In the genomic region with DNA sequence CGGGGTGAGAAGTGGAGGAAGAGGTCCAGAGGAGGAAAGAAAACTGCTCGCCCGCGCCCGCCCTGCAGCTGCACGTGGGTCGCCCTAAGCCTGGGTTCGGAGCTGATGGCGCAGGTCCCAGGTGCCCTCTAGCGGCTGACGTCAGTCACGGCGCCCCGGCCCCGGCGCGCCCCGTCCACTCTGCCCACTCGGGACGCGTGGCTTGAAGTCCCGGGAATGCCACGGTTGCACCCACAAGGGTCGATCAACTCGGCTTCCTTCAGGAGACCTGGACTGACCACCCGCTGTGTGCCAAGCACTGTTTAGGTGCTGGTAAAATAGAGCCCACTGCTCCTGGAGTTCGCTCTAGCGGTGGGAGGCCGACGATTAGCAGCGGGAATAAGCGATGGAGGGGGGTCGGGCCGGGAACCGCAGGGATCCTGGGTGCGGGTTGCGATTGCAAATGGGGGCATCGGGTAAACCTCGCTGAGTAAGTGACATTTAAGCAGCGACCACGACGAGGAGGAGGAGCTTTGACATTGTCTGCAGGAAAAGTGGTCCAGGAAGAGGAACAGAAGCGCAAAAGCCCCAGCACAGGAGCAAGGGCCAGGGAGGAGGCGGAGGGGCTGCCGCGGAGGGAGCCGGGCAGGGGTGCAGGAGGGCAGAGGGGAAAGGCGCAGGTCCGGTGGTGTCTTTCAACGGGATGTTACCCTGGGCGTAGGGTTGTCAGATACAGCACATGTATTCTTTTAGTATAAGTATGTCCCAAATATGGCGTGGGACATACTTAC, we compare ENCODE assay signal across 8 cellular contexts. TPM values are rescaled to one million over a fixed set of nuclear protein-coding genes. Genes with fewer than 3 reads are reported as not detected.
DNase-seq lines count a peak whose midpoint lies in the region; ATAC-seq and TF ChIP-seq lines count a peak whose summit lies in the region.

No MANE protein-coding gene starts in this region.

- H3K4me3 ChIP-seq in HUES48 (ENCODE audit: low read depth, low read length) (peak overlapping the region; percentile 73), fibroblast of mammary gland (ENCODE audit: control insufficient read depth, low read depth, low read length) (peak overlapping the region; percentile 60)

- H3K27ac ChIP-seq in HUES48 (ENCODE audit: low read depth, low read length) = no peak overlapping the region

- DNase-seq in COR-L47 (lab: John Stamatoyannopoulos, UW) = peak; percentile 83
- peak; percentile 80 for DNase-seq in OCI-M1 (lab: John Stamatoyannopoulos, UW)
- peak; percentile 86 to 88 for DNase-seq in activated T-cell treated with anti-CD3 and anti-CD28 coated beads, Interleukin-2, amount 50 U/mL, for 72 hours
- DNase-seq in fibroblast of mammary gland (ENCODE audit: low read depth) = peak; percentile 84
- peak; percentile 64 to 88 (median 76) for DNase-seq in naive thymus-derived CD8-positive, alpha-beta T cell

- no peak overlapping the region for H3K9ac ChIP-seq in HUES48 (ENCODE audit: low read depth, low read length)

- no peaks in the 10 kb centered on the region for H3K9me3 Mint-ChIP-seq in activated T-cell treated with anti-CD3 and anti-CD28 coated beads, Interleukin-2, amount 50 U/mL, for 72 hours
- peaks cover 0 to 3% (median 0%) of the 10 kb centered on the region in 9 donors for H3K9me3 Mint-ChIP-seq in naive thymus-derived CD8-positive, alpha-beta T cell
- no peaks in the 10 kb centered on the region for H3K9me3 Mint-ChIP-seq in stimulated activated memory B cell treated with anti-CD40 and anti-IgM and Interleukin-4, amounts not matched to agents 10 μg/mL and 1 μg/mL and 100 μg/mL, for 72 hours

- H3K27me3 ChIP-seq in HUES48 (ENCODE audit: control insufficient read depth, insufficient read depth, low read length) = peaks cover 22% of the 10 kb centered on the region

- peaks cover 0 to 2% of the 10 kb centered on the region in 2 donors for H3K36me3 Mint-ChIP-seq in activated T-cell treated with anti-CD3 and anti-CD28 coated beads, Interleukin-2, amount 50 U/mL, for 72 hours (ENCODE audit: insufficient read depth in 2 of 2)
- H3K36me3 Mint-ChIP-seq in naive thymus-derived CD8-positive, alpha-beta T cell = no peaks in the 10 kb centered on the region
- H3K36me3 Mint-ChIP-seq in stimulated activated memory B cell treated with anti-CD40 and anti-IgM and Interleukin-4, amounts not matched to agents 10 μg/mL and 1 μg/mL and 100 μg/mL, for 72 hours = no peaks in the 10 kb centered on the region

- POLR2A ChIA-PET in naive thymus-derived CD8-positive, alpha-beta T cell (lab: Charles Lee) = interaction anchor here (0.6 to 2.3 kb wide), 7 partner anchors 9 to 608 kb away, joined by 3 to 17 read pairs (median 4); a partner anchor contains a TSS

- H3K4me1 ChIP-seq in HUES48 (ENCODE audit: control insufficient read depth, insufficient read depth, low read length) = peaks cover 11% of the 10 kb centered on the region

- ATAC-seq in GM19468 (IDR thresholded peaks at IDR 0.05; ENCODE audit: extremely low read depth, unreplicated experiment) = peak; percentile 44
- peak; percentile 69 to 72 for ATAC-seq in activated T-cell treated with anti-CD3 and anti-CD28 coated beads, Interleukin-2, amount 50 U/mL, for 72 hours (replicated peaks in 1 of 2)
- ATAC-seq in naive thymus-derived CD8-positive, alpha-beta T cell = peak; percentile 73 to 74
- peak; percentile 83 for ATAC-seq in stimulated activated memory B cell treated with anti-CD40 and anti-IgM and Interleukin-4, amounts not matched to agents 10 μg/mL and 1 μg/mL and 100 μg/mL, for 72 hours

- H3K4me1 Mint-ChIP-seq in activated T-cell treated with anti-CD3 and anti-CD28 coated beads, Interleukin-2, amount 50 U/mL, for 72 hours (ENCODE audit: low read depth) = peaks cover 57% of the 10 kb centered on the region
- H3K4me1 Mint-ChIP-seq in naive thymus-derived CD8-positive, alpha-beta T cell = peaks cover 22 to 52% (median 51%) of the 10 kb centered on the region in 4 donors
- peaks cover 52% of the 10 kb centered on the region for H3K4me1 Mint-ChIP-seq in stimulated activated memory B cell treated with anti-CD40 and anti-IgM and Interleukin-4, amounts not matched to agents 10 μg/mL and 1 μg/mL and 100 μg/mL, for 72 hours

- H3K4me3 Mint-ChIP-seq in activated T-cell treated with anti-CD3 and anti-CD28 coated beads, Interleukin-2, amount 50 U/mL, for 72 hours = peak overlapping the region; percentile 93 to 99
- H3K4me3 Mint-ChIP-seq in naive thymus-derived CD8-positive, alpha-beta T cell = peak overlapping the region; percentile 88 to 96 (median 91)
- peak overlapping the region; percentile 92 for H3K4me3 Mint-ChIP-seq in stimulated activated memory B cell treated with anti-CD40 and anti-IgM and Interleukin-4, amounts not matched to agents 10 μg/mL and 1 μg/mL and 100 μg/mL, for 72 hours

- H3K27me3 Mint-ChIP-seq in activated T-cell treated with anti-CD3 and anti-CD28 coated beads, Interleukin-2, amount 50 U/mL, for 72 hours (ENCODE audit: low read depth) = peaks cover 5% of the 10 kb centered on the region
- H3K27me3 Mint-ChIP-seq in naive thymus-derived CD8-positive, alpha-beta T cell = peaks cover 0 to 3% (median 0%) of the 10 kb centered on the region in 5 donors
- H3K27me3 Mint-ChIP-seq in stimulated activated memory B cell treated with anti-CD40 and anti-IgM and Interleukin-4, amounts not matched to agents 10 μg/mL and 1 μg/mL and 100 μg/mL, for 72 hours = no peaks in the 10 kb centered on the region

- H3K27ac Mint-ChIP-seq in activated T-cell treated with anti-CD3 and anti-CD28 coated beads, Interleukin-2, amount 50 U/mL, for 72 hours = peak overlapping the region; percentile 38
- peak overlapping the region; percentile 64 to 91 (median 86) for H3K27ac Mint-ChIP-seq in naive thymus-derived CD8-positive, alpha-beta T cell
- peak overlapping the region; percentile 57 for H3K27ac Mint-ChIP-seq in stimulated activated memory B cell treated with anti-CD40 and anti-IgM and Interleukin-4, amounts not matched to agents 10 μg/mL and 1 μg/mL and 100 μg/mL, for 72 hours

- peak; percentile 62 for TF ChIP-seq CTCF in fibroblast of mammary gland (conservative IDR thresholded peaks at IDR 0.05; ENCODE audit: control insufficient read depth, insufficient read depth, low read depth, low read length)

- H3K9me3 ChIP-seq in HUES48 (ENCODE audit: control insufficient read depth, insufficient read depth, low read length) = no peaks in the 10 kb centered on the region

- no peaks in the 10 kb centered on the region for H3K36me3 ChIP-seq in HUES48 (ENCODE audit: control insufficient read depth, insufficient read depth, low read length)

RNA-seq across cellular contexts. Expression of a gene that starts 5.1 kb away (rescaled TPM):
- total RNA-seq in activated T-cell treated with anti-CD3 and anti-CD28 coated beads, Interleukin-2, amount 50 U/mL, for 72 hours = 10 to 100 TPM; 18.1 to 21.5 TPM
- total RNA-seq in naive thymus-derived CD8-positive, alpha-beta T cell = 10 to 100 TPM; 17.6 to 19.5 TPM
- 1 to 10 TPM; 4.3 to 7.2 (median 6.6) TPM for polyA plus RNA-seq in naive thymus-derived CD8-positive, alpha-beta T cell

RNA-seq across cellular contexts. Expression of a gene that starts 9.5 kb away (rescaled TPM):
- total RNA-seq in activated T-cell treated with anti-CD3 and anti-CD28 coated beads, Interleukin-2, amount 50 U/mL, for 72 hours = 1 to 10 TPM; 2.8 to 5.7 TPM
- 1 to 10 TPM; 2.6 to 4.0 TPM for total RNA-seq in naive thymus-derived CD8-positive, alpha-beta T cell
- polyA plus RNA-seq in naive thymus-derived CD8-positive, alpha-beta T cell = 1 to 10 TPM; 1.1 to 2.7 (median 1.8) TPM

RNA-seq across cellular contexts. Expression of a gene that starts 48.3 kb away (rescaled TPM):
- total RNA-seq in activated T-cell treated with anti-CD3 and anti-CD28 coated beads, Interleukin-2, amount 50 U/mL, for 72 hours = 10 to 100 TPM; 40.6 to 43.0 TPM
- 10 to 100 TPM; 30.0 to 32.6 TPM for total RNA-seq in naive thymus-derived CD8-positive, alpha-beta T cell
- 10 to 100 TPM; 40.2 to 46.6 (median 40.6) TPM for polyA plus RNA-seq in naive thymus-derived CD8-positive, alpha-beta T cell

RNA-seq across cellular contexts. Expression of a gene that starts 48.3 kb away (rescaled TPM):
- 1 to 10 TPM; 8.7 to 9.7 TPM for total RNA-seq in activated T-cell treated with anti-CD3 and anti-CD28 coated beads, Interleukin-2, amount 50 U/mL, for 72 hours
- total RNA-seq in naive thymus-derived CD8-positive, alpha-beta T cell = 10 to 100 TPM; 11.6 to 11.8 TPM
- polyA plus RNA-seq in naive thymus-derived CD8-positive, alpha-beta T cell = 1 to 10 TPM; 3.3 to 5.4 (median 4.3) TPM
